29 cellular contexts compared by ENCODE assay signal in the genomic region with DNA sequence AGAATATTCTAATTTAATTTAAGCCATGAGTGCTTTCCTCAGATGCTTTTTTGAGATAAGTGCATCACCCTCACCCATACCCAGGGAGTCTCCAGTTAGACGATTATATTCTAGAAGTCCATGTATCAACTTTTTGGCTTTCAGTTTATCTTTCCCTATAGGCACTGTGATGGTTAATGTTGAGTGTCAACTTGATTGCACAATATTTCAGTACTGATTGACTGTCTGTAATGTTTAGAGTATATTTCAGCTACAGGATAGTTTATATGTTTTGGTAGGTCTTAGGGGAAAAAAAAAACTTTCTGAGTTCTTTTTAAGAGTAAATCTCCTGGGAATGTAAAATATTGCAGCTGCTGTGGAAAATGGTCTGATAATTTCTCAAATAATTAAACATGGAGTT.
"Had no signal": no experiment of that assay in that cellular context is flagged by ENCODE, and none has a peak within 500 bp of the region (broad histone marks: within the 10 kb centered on the region; RNA-seq: fewer than 3 reads in every experiment).

No MANE protein-coding gene starts in this region.

- ATAC-seq: stimulated activated effector memory CD8-positive, alpha-beta T cell treated with anti-CD3 and anti-CD28 coated beads, Interleukin-12 subunit alpha, Interleukin-12 subunit beta, amount 100 ng/mL, for 72 hours; stimulated activated memory B cell treated with anti-CD40 and anti-IgM and Interleukin-4, amounts not matched to agents 10 μg/mL and 1 μg/mL and 100 μg/mL, for 72 hours; stimulated activated naive B cell treated with anti-CD40 and anti-IgM and Interleukin-4, amounts not matched to agents 10 μg/mL and 1 μg/mL and 100 μg/mL, for 72 hours; stimulated activated naive CD8-positive, alpha-beta T cell treated with anti-CD3 and anti-CD28 coated beads, Interleukin-15, amount 100 ng/mL, for 72 hours; stimulated activated naive CD8-positive, alpha-beta T cell treated with anti-CD3 and anti-CD28 coated beads, Interleukin-15, Interleukin-2, amounts not matched to agents 100 U/mL and 50 U/mL, for 24 hours; upper lobe of right lung had no signal

- H3K9me3 Mint-ChIP-seq: stimulated activated effector memory CD8-positive, alpha-beta T cell treated with anti-CD3 and anti-CD28 coated beads, Interleukin-12 subunit alpha, Interleukin-12 subunit beta, amount 100 ng/mL, for 72 hours; stimulated activated memory B cell treated with anti-CD40 and anti-IgM and Interleukin-4, amounts not matched to agents 10 μg/mL and 1 μg/mL and 100 μg/mL, for 72 hours; stimulated activated naive B cell treated with anti-CD40 and anti-IgM and Interleukin-4, amounts not matched to agents 10 μg/mL and 1 μg/mL and 100 μg/mL, for 72 hours; stimulated activated naive CD8-positive, alpha-beta T cell treated with anti-CD3 and anti-CD28 coated beads, Interleukin-15, amount 100 ng/mL, for 72 hours; stimulated activated naive CD8-positive, alpha-beta T cell treated with anti-CD3 and anti-CD28 coated beads, Interleukin-15, Interleukin-2, amounts not matched to agents 100 ng/mL and 50 ng/mL, for 24 hours; type B pancreatic cell had no signal

- FAIRE-seq: urothelium cell line had no signal

- H3K4me3 ChIP-seq: stomach, suprapubic skin, testis, thoracic aorta, thyroid gland, tibial artery, tibial nerve, transverse colon, upper lobe of left lung, upper lobe of right lung, uterus, vagina had no signal

- H3K27me3 ChIP-seq: stomach, suprapubic skin, testis, thyroid gland, tibial artery, tibial nerve, transverse colon, upper lobe of left lung, upper lobe of right lung, uterus, vagina had no signal

- H3K27ac Mint-ChIP-seq: stimulated activated effector memory CD8-positive, alpha-beta T cell treated with anti-CD3 and anti-CD28 coated beads, Interleukin-12 subunit alpha, Interleukin-12 subunit beta, amount 100 ng/mL, for 72 hours; stimulated activated memory B cell treated with anti-CD40 and anti-IgM and Interleukin-4, amounts not matched to agents 10 μg/mL and 1 μg/mL and 100 μg/mL, for 72 hours; stimulated activated naive B cell treated with anti-CD40 and anti-IgM and Interleukin-4, amounts not matched to agents 10 μg/mL and 1 μg/mL and 100 μg/mL, for 72 hours; stimulated activated naive CD8-positive, alpha-beta T cell treated with anti-CD3 and anti-CD28 coated beads, Interleukin-15, amount 100 ng/mL, for 72 hours; stimulated activated naive CD8-positive, alpha-beta T cell treated with anti-CD3 and anti-CD28 coated beads, Interleukin-15, Interleukin-2, amounts not matched to agents 100 ng/mL and 50 ng/mL, for 24 hours; type B pancreatic cell had no signal

- H3K4me3 Mint-ChIP-seq: stimulated activated effector memory CD8-positive, alpha-beta T cell treated with anti-CD3 and anti-CD28 coated beads, Interleukin-12 subunit alpha, Interleukin-12 subunit beta, amount 100 ng/mL, for 72 hours; stimulated activated memory B cell treated with anti-CD40 and anti-IgM and Interleukin-4, amounts not matched to agents 10 μg/mL and 1 μg/mL and 100 μg/mL, for 72 hours; stimulated activated naive B cell treated with anti-CD40 and anti-IgM and Interleukin-4, amounts not matched to agents 10 μg/mL and 1 μg/mL and 100 μg/mL, for 72 hours; stimulated activated naive CD8-positive, alpha-beta T cell treated with anti-CD3 and anti-CD28 coated beads, Interleukin-15, amount 100 ng/mL, for 72 hours; stimulated activated naive CD8-positive, alpha-beta T cell treated with anti-CD3 and anti-CD28 coated beads, Interleukin-15, Interleukin-2, amounts not matched to agents 100 ng/mL and 50 ng/mL, for 24 hours; type B pancreatic cell had no signal

- DNase-seq: stimulated activated CD4-positive, alpha-beta T cell treated with anti-CD3 and anti-CD28 coated beads, Interleukin-2, amount 100 ng/mL, for 48 hours; stimulated activated CD4-positive, alpha-beta T cell treated with anti-CD3 and anti-CD28 coated beads, Interleukin-4, amount 100 ng/mL, for 1 hour; stimulated activated CD4-positive, alpha-beta T cell treated with anti-CD3 and anti-CD28 coated beads, Interleukin-4, amount 100 ng/mL, for 24 hours; stimulated activated CD4-positive, alpha-beta T cell treated with anti-CD3 and anti-CD28 coated beads, Interleukin-4, amount 100 ng/mL, for 4 hours; stimulated activated CD8-positive, alpha-beta memory T cell treated with anti-CD3 and anti-CD28 coated beads, Interleukin-4, amount 100 ng/mL, for 48 hours; stimulated activated naive B cell treated with anti-CD40 and anti-IgM and Interleukin-4, amounts not matched to agents 10 μg/mL and 1 μg/mL and 100 μg/mL, for 72 hours; stimulated activated naive CD4-positive, alpha-beta T cell; stimulated activated naive CD4-positive, alpha-beta T cell treated with Interleukin-2 at 50 U/mL for 16 hours; stimulated activated naive CD8-positive, alpha-beta T cell treated with anti-CD3 and anti-CD28 coated beads, Interleukin-15, amount 100 ng/mL, for 72 hours; stimulated activated naive CD8-positive, alpha-beta T cell treated with anti-CD3 and anti-CD28 coated beads, Interleukin-15, Interleukin-2, amounts not matched to agents 100 U/mL and 50 U/mL, for 24 hours; stomach; substantia nigra; testis; thyroid gland; tibial artery; transverse colon; trophoblast cell; upper lobe of left lung; upper lobe of right lung; uterus had no signal

- H3K36me3 Mint-ChIP-seq: stimulated activated effector memory CD8-positive, alpha-beta T cell treated with anti-CD3 and anti-CD28 coated beads, Interleukin-12 subunit alpha, Interleukin-12 subunit beta, amount 100 ng/mL, for 72 hours; stimulated activated memory B cell treated with anti-CD40 and anti-IgM and Interleukin-4, amounts not matched to agents 10 μg/mL and 1 μg/mL and 100 μg/mL, for 72 hours; stimulated activated naive B cell treated with anti-CD40 and anti-IgM and Interleukin-4, amounts not matched to agents 10 μg/mL and 1 μg/mL and 100 μg/mL, for 72 hours; type B pancreatic cell had no signal

- H3K27me3 Mint-ChIP-seq: stimulated activated memory B cell treated with anti-CD40 and anti-IgM and Interleukin-4, amounts not matched to agents 10 μg/mL and 1 μg/mL and 100 μg/mL, for 72 hours; stimulated activated naive B cell treated with anti-CD40 and anti-IgM and Interleukin-4, amounts not matched to agents 10 μg/mL and 1 μg/mL and 100 μg/mL, for 72 hours; stimulated activated naive CD8-positive, alpha-beta T cell treated with anti-CD3 and anti-CD28 coated beads, Interleukin-15, amount 100 ng/mL, for 72 hours; type B pancreatic cell had no signal

- H3K9me3 ChIP-seq: stomach, suprapubic skin, testis, thoracic aorta, thyroid gland, tibial artery, tibial nerve, transverse colon, upper lobe of left lung, upper lobe of right lung, uterus, vagina had no signal

- H3K4me1 Mint-ChIP-seq: stimulated activated effector memory CD8-positive, alpha-beta T cell treated with anti-CD3 and anti-CD28 coated beads, Interleukin-12 subunit alpha, Interleukin-12 subunit beta, amount 100 ng/mL, for 72 hours; stimulated activated memory B cell treated with anti-CD40 and anti-IgM and Interleukin-4, amounts not matched to agents 10 μg/mL and 1 μg/mL and 100 μg/mL, for 72 hours; stimulated activated naive B cell treated with anti-CD40 and anti-IgM and Interleukin-4, amounts not matched to agents 10 μg/mL and 1 μg/mL and 100 μg/mL, for 72 hours; stimulated activated naive CD8-positive, alpha-beta T cell treated with anti-CD3 and anti-CD28 coated beads, Interleukin-15, amount 100 ng/mL, for 72 hours had no signal

- H3K36me3 ChIP-seq: stomach, suprapubic skin, thoracic aorta, thyroid gland, tibial artery, tibial nerve, transverse colon, upper lobe of left lung, upper lobe of right lung, uterus, vagina had no signal

- H3K27ac ChIP-seq: stomach, suprapubic skin, testis, thoracic aorta, thyroid gland, tibial artery, tibial nerve, transverse colon, upper lobe of left lung, upper lobe of right lung, uterus, vagina had no signal

- H3K4me1 ChIP-seq: stomach, suprapubic skin, testis, thyroid gland, tibial artery, tibial nerve, transverse colon, upper lobe of left lung, upper lobe of right lung, uterus, vagina had no signal
